In genomic region chr7:103094102-103094501, GRCh38 we compare ENCODE assay signal across 15 cellular contexts. TPM values are rescaled to one million over a fixed set of nuclear protein-coding genes. Genes with fewer than 3 reads are reported as not detected.
DNase-seq lines count a peak whose midpoint lies in the region; ATAC-seq, FAIRE-seq and TF ChIP-seq lines count a peak whose summit lies in the region.
"Had no signal": no experiment of that assay in that cellular context is flagged by ENCODE, and none has a peak within 500 bp of the region (broad histone marks: within the 10 kb centered on the region; RNA-seq: fewer than 3 reads in every experiment).

No MANE protein-coding gene starts in this region.

- 0 out of 2 replicates have a peak, but pooled peaks have one; percentile 14 for TF ChIP-seq RAD21 in IMR-90 (IDR thresholded peaks at IDR 0.05; ENCODE audit: low read length)

- no peak overlapping the region for H2AK5ac ChIP-seq in IMR-90 (ENCODE audit: low read depth, low read length)

- BruUV-seq in IMR-90 (replicated peaks; lab: Mats Ljungman, UMichigan): no TSS peak

- H4K5ac ChIP-seq in IMR-90 (ENCODE audit: low read depth, low read length): no peak overlapping the region

- H2BK120ac ChIP-seq in IMR-90 (ENCODE audit: low read depth, low read length): no peak overlapping the region

- no peaks in the 10 kb centered on the region for H3K4me1 ChIP-seq in IMR-90 (ENCODE audit: control insufficient read depth, insufficient read depth, low read length)
- H3K4me1 ChIP-seq: upper lobe of right lung had no signal

- no peak overlapping the region for H2AK9ac ChIP-seq in IMR-90 (replicated peaks; ENCODE audit: low read depth, low read length, poor library complexity)

- ATAC-seq in IMR-90 (ENCODE audit: low read depth) (no peak), left lobe of liver (peak; percentile 39), GM19463 (IDR thresholded peaks at IDR 0.05; ENCODE audit: unreplicated experiment) (no peak), HG03135 (IDR thresholded peaks at IDR 0.05; ENCODE audit: unreplicated experiment) (no peak)
- ATAC-seq: upper lobe of right lung had no signal

- no peak for TF ChIP-seq POLR2A in IMR-90 (IDR thresholded peaks at IDR 0.05; ENCODE audit: low read depth, low read length)

- CTCF ChIA-PET in IMR-90 (lab: Yijun Ruan, JAX): no interaction called here

- DNase-seq in IMR-90: no peak
- DNase-seq in left lobe of liver (ENCODE audit: low spot score): no peak
- no peak for DNase-seq in H7
- DNase-seq in EL: no peak
- DNase-seq: caudate nucleus, NCI-H1048, NCI-H510A, occipital lobe, T1000, upper lobe of right lung had no signal

- H3K27me3 ChIP-seq in IMR-90 (ENCODE audit: control insufficient read depth, insufficient read depth, low read length) (no peaks in the 10 kb centered on the region), H7 (ENCODE audit: control insufficient read depth, insufficient read depth, low read length) (no peaks in the 10 kb centered on the region)
- H3K27me3 ChIP-seq: upper lobe of right lung had no signal

- no peak overlapping the region for H3K4ac ChIP-seq in IMR-90 (ENCODE audit: low read depth, low read length)

- H3K4me3 ChIP-seq in IMR-90 (ENCODE audit: insufficient read depth, low read depth, low read length): no peak overlapping the region
- no peak overlapping the region for H3K4me3 ChIP-seq in H7 (ENCODE audit: insufficient read depth, low read depth, low read length)
- H3K4me3 ChIP-seq: upper lobe of right lung had no signal

- H2AFZ ChIP-seq in IMR-90 (replicated peaks; ENCODE audit: low read length, poor library complexity): no peak overlapping the region

- peak; percentile 22; the same call in 1 of the 2 replicates for TF ChIP-seq CTCF in IMR-90 (conservative IDR thresholded peaks at IDR 0.05; ENCODE audit: low read depth, low read length)
- TF ChIP-seq CTCF in brain (conservative IDR thresholded peaks at IDR 0.05): peak; percentile 25 to 26

- H3K4me3 Mint-ChIP-seq in brain: no peak overlapping the region

- H3K18ac ChIP-seq in IMR-90 (ENCODE audit: low read depth, low read length): no peak overlapping the region

- H3K79me1 ChIP-seq in IMR-90 (ENCODE audit: low read depth in 1 of 2, low read length in 2 of 2): no peaks in the 10 kb centered on the region

- no peak overlapping the region for H2BK15ac ChIP-seq in IMR-90 (ENCODE audit: low read depth, low read length)

- no peaks in the 10 kb centered on the region for H3K9me1 ChIP-seq in IMR-90 (ENCODE audit: insufficient read depth, low read length)

- H3K14ac ChIP-seq in IMR-90 (replicated peaks; ENCODE audit: low read depth, low read length): no peak overlapping the region

- H3K9me3 ChIP-seq in IMR-90 (ENCODE audit: control insufficient read depth, insufficient read depth, low read length): no peaks in the 10 kb centered on the region
- H3K9me3 ChIP-seq: upper lobe of right lung had no signal

- H3K36me3 ChIP-seq in IMR-90 (ENCODE audit: control insufficient read depth, insufficient read depth, low read length) (peaks cover 15% of the 10 kb centered on the region), H7 (replicated peaks; ENCODE audit: control insufficient read depth, insufficient read depth, low read length) (no peaks in the 10 kb centered on the region; the same call in none of the 2 replicates)

- no peak overlapping the region for H2BK20ac ChIP-seq in IMR-90 (ENCODE audit: low read depth, low read length)

- no peak overlapping the region for H4K8ac ChIP-seq in IMR-90 (ENCODE audit: low read depth in 2 of 2, low read length in 2 of 2)

- no peak overlapping the region for H3K23ac ChIP-seq in IMR-90 (ENCODE audit: low read depth, low read length)

- H3K9ac ChIP-seq in IMR-90 (ENCODE audit: low read depth, low read length): no peak overlapping the region

- intact Hi-C loops in IMR-90 (cut with micrococcal nuclease): no loop called here

- no peak overlapping the region for H2BK5ac ChIP-seq in IMR-90 (ENCODE audit: low read depth, low read length, poor library complexity, severe bottlenecking)

- H3K36me3 Mint-ChIP-seq in brain: peaks cover 72% of the 10 kb centered on the region

- no peak overlapping the region for H3K4me2 ChIP-seq in IMR-90 (ENCODE audit: low read depth, low read length)

- H3K27me3 Mint-ChIP-seq in brain: peaks cover 3% of the 10 kb centered on the region

- H3K27ac ChIP-seq in IMR-90 (ENCODE audit: insufficient read depth, low read length): no peak overlapping the region
- H3K27ac ChIP-seq: upper lobe of right lung had no signal

- no peaks in the 10 kb centered on the region for H3K4me1 Mint-ChIP-seq in brain

- H4K20me1 ChIP-seq in IMR-90 (ENCODE audit: insufficient read depth, low read length): no peaks in the 10 kb centered on the region

- dilution Hi-C loops in IMR-90 (cut with HindIII; ENCODE audit: low sequenced_read_pairs, unreplicated experiment): no loop called here

- H3K9me3 Mint-ChIP-seq in brain: no peaks in the 10 kb centered on the region

- peak overlapping the region in 1 of 5 experiments; percentile 84 for H3K27ac Mint-ChIP-seq in brain

- POLR2A ChIA-PET in IMR-90 (lab: Charles Lee; ENCODE audit: unreplicated experiment): no interaction called here

- in situ Hi-C loops in IMR-90 (cut with MboI; ENCODE audit: low sequenced_read_pairs): no loop called here

- no CpG with 5 or more reads among the region's 3 CpGs for WGBS in IMR-90 (ENCODE audit: extremely low coverage in 2 of 2, insufficient read length in 1 of 2), 2 experiments

- no peak overlapping the region for H4K91ac ChIP-seq in IMR-90 (ENCODE audit: insufficient read depth, low read depth, low read length)

- peak; percentile 83 for FAIRE-seq in A204.1 (lab: Jason Lieb, UNC)
- FAIRE-seq: GM18507 had no signal

- no peak overlapping the region for H3K56ac ChIP-seq in IMR-90 (ENCODE audit: extremely low read depth, insufficient read depth, low read length)

TF ChIP-seq in IMR-90, 13 proteins besides CTCF, POLR2A, EP300 and RAD21:
- no peak for TF ChIP-seq MAZ (IDR thresholded peaks at IDR 0.05; ENCODE audit: borderline replicate concordance, low read depth, low read length)
- TF ChIP-seq MAFK (IDR thresholded peaks at IDR 0.05; ENCODE audit: low read depth, low read length): no peak
- no peak for TF ChIP-seq RCOR1 (IDR thresholded peaks at IDR 0.05; ENCODE audit: insufficient replicate concordance, low read length)
- no peak for TF ChIP-seq NFE2L2 (IDR thresholded peaks at IDR 0.05; ENCODE audit: low read depth, low read length)
- no peak for TF ChIP-seq ELK1 (IDR thresholded peaks at IDR 0.05; ENCODE audit: borderline replicate concordance, low read depth, low read length)
- TF ChIP-seq CHD1 (IDR thresholded peaks at IDR 0.05; ENCODE audit: low read depth, low read length): no peak
- TF ChIP-seq USF2 (IDR thresholded peaks at IDR 0.05; ENCODE audit: low read depth, low read length): no peak
- TF ChIP-seq SMC3 (IDR thresholded peaks at IDR 0.05; ENCODE audit: low read depth, low read length): no peak
- TF ChIP-seq FOS (IDR thresholded peaks at IDR 0.05; ENCODE audit: low read depth, low read length): no peak
- TF ChIP-seq MXI1 (IDR thresholded peaks at IDR 0.05; ENCODE audit: borderline replicate concordance, low read depth, low read length): no peak
- no peak for TF ChIP-seq RFX5 (IDR thresholded peaks at IDR 0.05; ENCODE audit: low read depth, low read length)
- TF ChIP-seq CEBPB (IDR thresholded peaks at IDR 0.05; ENCODE audit: low read depth, low read length): no peak
- no peak for TF ChIP-seq BHLHE40 (IDR thresholded peaks at IDR 0.05; ENCODE audit: low read depth, low read length)

RNA-seq across cellular contexts. Expression of gene ARMC10, which starts 19.2 kb away (rescaled TPM):
- total RNA-seq in IMR-90 (2012; rRNA removed) (21.0 and 32.5 TPM in 2 replicates), left lobe of liver (15.8 TPM)
- polyA plus RNA-seq in IMR-90 (2012; rRNA removed) (14.4 and 17.4 TPM in 2 replicates), brain (ENCODE audit: insufficient read depth, low read depth, low replicate concordance) (39.0 TPM)
- 5.3 and 6.5 TPM in 2 replicates for polyA plus RNA-seq in IMR-90 (2012; cell fraction: cytosol; rRNA removed)
- 5.0 and 14.2 TPM in 2 replicates for polyA plus RNA-seq in IMR-90 (2012; cell fraction: nucleus; rRNA removed; ENCODE audit: low replicate concordance)
- total RNA-seq in H7 (2014; rRNA removed; shearing (Covaris generic)): 30.1 and 36.9 TPM in 2 replicates

RNA-seq across cellular contexts. Expression of gene FBXL13, which starts 19.5 kb away (rescaled TPM):
- total RNA-seq in IMR-90 (2012; rRNA removed) (0.36 and 0.83 TPM in 2 replicates), left lobe of liver (0.18 TPM)
- polyA plus RNA-seq in IMR-90 (2012; rRNA removed) (0.07 and 0.24 TPM in 2 replicates), brain (ENCODE audit: insufficient read depth, low read depth, low replicate concordance) (0.24 TPM)
- polyA plus RNA-seq in IMR-90 (2012; cell fraction: cytosol; rRNA removed): 0.03 and 0.05 TPM in 2 replicates
- polyA plus RNA-seq in IMR-90 (2012; cell fraction: nucleus; rRNA removed; ENCODE audit: low replicate concordance): 0.30 TPM in 1 of 2 replicates, not detected in the other
- total RNA-seq in H7 (2014; rRNA removed; shearing (Covaris generic)): 0.97 and 1.3 TPM in 2 replicates

RNA-seq across cellular contexts. Expression of gene NAPEPLD, which starts 54.8 kb away (rescaled TPM):
- total RNA-seq in IMR-90 (2012; rRNA removed) (3.4 and 3.6 TPM in 2 replicates), left lobe of liver (17.2 TPM)
- polyA plus RNA-seq in IMR-90 (2012; rRNA removed) (1.4 and 2.2 TPM in 2 replicates), brain (ENCODE audit: insufficient read depth, low read depth, low replicate concordance) (5.6 TPM)
- 0.32 and 0.60 TPM in 2 replicates for polyA plus RNA-seq in IMR-90 (2012; cell fraction: cytosol; rRNA removed)
- 0.73 and 3.7 TPM in 2 replicates for polyA plus RNA-seq in IMR-90 (2012; cell fraction: nucleus; rRNA removed; ENCODE audit: low replicate concordance)
- 1.6 and 1.9 TPM in 2 replicates for total RNA-seq in H7 (2014; rRNA removed; shearing (Covaris generic))
